In the genomic region with DNA sequence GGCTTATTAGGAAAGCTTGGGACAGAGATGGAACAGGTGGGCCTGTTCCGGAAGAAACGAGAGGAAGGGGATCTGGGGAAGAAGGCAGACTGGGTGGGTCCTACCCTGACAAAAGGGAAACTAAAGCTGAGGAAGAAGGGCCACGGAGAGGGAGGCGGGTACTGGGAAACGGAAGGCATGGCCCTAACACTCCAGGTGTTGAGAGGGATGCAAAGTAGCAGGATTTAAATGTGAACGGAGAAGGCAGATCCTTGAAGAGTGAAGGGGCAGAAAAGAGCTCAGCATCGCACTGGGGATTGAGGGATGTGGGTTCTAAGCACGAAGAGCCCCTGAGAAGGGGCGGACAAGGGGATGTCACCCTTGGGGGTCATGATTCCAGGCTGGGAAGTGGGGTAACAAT, we compare ENCODE assay signal across 8 cellular contexts. TPM values are rescaled to one million over a fixed set of nuclear protein-coding genes. Genes with fewer than 3 reads are reported as not detected.
DNase-seq lines count a peak whose midpoint lies in the region; ATAC-seq, FAIRE-seq and TF ChIP-seq lines count a peak whose summit lies in the region.

No MANE protein-coding gene starts in this region.

- H2BK15ac ChIP-seq in mesenchymal stem cell (ENCODE audit: low read depth, poor library complexity, severe bottlenecking): no peak overlapping the region

- SMC1A ChIA-PET in GM12878 (lab: Charles Lee; ENCODE audit: uncharacterized antibody, unreplicated experiment): interaction anchor here (0.7 to 2.5 kb wide), 5 partner anchors 12 to 951 kb away, joined by 3 to 11 read pairs (median 3); no protein-coding TSS in a partner anchor

- no peaks in the 10 kb centered on the region for H3K27me3 ChIP-seq in BLaER1 treated with 17β-estradiol and CSF1 and Interleukin-3, amounts not matched to agents 10 nM and 100 nM
- no peaks in the 10 kb centered on the region for H3K27me3 ChIP-seq in HL-60 (ENCODE audit: insufficient read depth, poor library complexity, severe bottlenecking)
- H3K27me3 ChIP-seq in GM12878 (replicated peaks in 1 of 2; ENCODE audit: control insufficient read depth in 2 of 2, insufficient read depth in 2 of 2, low read length in 1 of 2): no peaks in the 10 kb centered on the region
- no peaks in the 10 kb centered on the region for H3K27me3 ChIP-seq in mesenchymal stem cell (ENCODE audit: control insufficient read depth in 1 of 2, insufficient read depth in 1 of 2, low read length in 2 of 2)

- no peak overlapping the region for H2BK12ac ChIP-seq in mesenchymal stem cell (ENCODE audit: low read length in 2 of 2)

- RAD21 ChIA-PET in GM12878 (lab: Charles Lee; ENCODE audit: unreplicated experiment): interaction anchor here (1.8 kb wide), 1 partner anchor 87 kb away, joined by 7 read pairs; no protein-coding TSS in a partner anchor

- H2AFZ ChIP-seq in GM12878 (ENCODE audit: control insufficient read depth, low read depth, low read length) (peak overlapping the region; percentile 57), mesenchymal stem cell (ENCODE audit: low read depth, low read length) (peak overlapping the region; percentile 78)

- peaks cover 0 to 25% (median 8%) of the 10 kb centered on the region in 11 experiments; a peak in 10 of 22 replicates for H4K20me1 ChIP-seq in BLaER1 treated with 17β-estradiol and CSF1 and Interleukin-3, amounts not matched to agents 10 nM and 100 nM
- H4K20me1 ChIP-seq in GM12878 (ENCODE audit: control insufficient read depth, insufficient read depth): no peaks in the 10 kb centered on the region

- H3K4me3 ChIP-seq in BLaER1 treated with 17β-estradiol and CSF1 and Interleukin-3, amounts not matched to agents 10 nM and 100 nM: peak overlapping the region; percentile 75 to 95 (median 86)
- H3K4me3 ChIP-seq in HL-60 (replicated peaks; ENCODE audit: insufficient read depth, low read length): peak overlapping the region; percentile 93
- peak overlapping the region; percentile 95 for H3K4me3 ChIP-seq in GM12878
- peak overlapping the region; percentile 89 to 97 for H3K4me3 ChIP-seq in mesenchymal stem cell (ENCODE audit: insufficient read depth in 1 of 2, low read depth in 1 of 2, low read length in 2 of 2)

- H3K4me1 ChIP-seq in BLaER1 treated with 17β-estradiol and CSF1 and Interleukin-3, amounts not matched to agents 10 nM and 100 nM: peaks cover 52 to 69% (median 66%) of the 10 kb centered on the region in 10 experiments
- peaks cover 21% of the 10 kb centered on the region for H3K4me1 ChIP-seq in GM12878 (ENCODE audit: control insufficient read depth, insufficient read depth, low read length)
- peaks cover 7% of the 10 kb centered on the region for H3K4me1 ChIP-seq in mesenchymal stem cell (ENCODE audit: control insufficient read depth, insufficient read depth, low read depth, low read length)

- H3K36me3 ChIP-seq in BLaER1 treated with 17β-estradiol and CSF1 and Interleukin-3, amounts not matched to agents 10 nM and 100 nM: peaks cover 0 to 21% (median 8%) of the 10 kb centered on the region in 11 experiments; a peak in 12 of 22 replicates
- no peaks in the 10 kb centered on the region; a peak in 1 of 4 replicates for H3K36me3 ChIP-seq in GM12878 (ENCODE audit: control insufficient read depth in 2 of 2, insufficient read depth in 2 of 2, low read length in 1 of 2)
- H3K36me3 ChIP-seq in mesenchymal stem cell (ENCODE audit: control insufficient read depth in 1 of 2, insufficient read depth in 2 of 2, low read depth in 1 of 2, low read length in 2 of 2): peaks cover 0 to 3% of the 10 kb centered on the region in 2 experiments

- intact Hi-C loops in GM12878 (cut with micrococcal nuclease; ENCODE audit: unreplicated experiment): loop anchor here (5.0 kb wide), 1 partner anchor 176 kb away; no protein-coding TSS in a partner anchor

- DNase-seq in HL-60 (ENCODE audit: low read depth in 1 of 2, low spot score in 1 of 2) (no peak), GM12878 (ENCODE audit: low read depth, low spot score) (no peak), mesenchymal stem cell (no peak), KG1 (lab: John Stamatoyannopoulos, UW) (no peak), NCI-H1694 treated with DMSO at 0.1 percent for 48 hours (lab: John Stamatoyannopoulos, UW) (no peak), NCI-H524 treated with DMSO at 0.1 percent for 48 hours (lab: John Stamatoyannopoulos, UW) (no peak), SW 1271 (lab: John Stamatoyannopoulos, UW) (no peak)

- no peak overlapping the region for H4K8ac ChIP-seq in mesenchymal stem cell (ENCODE audit: low read length)

- peak overlapping the region; percentile 86 to 100 (median 99) for H3K4me2 ChIP-seq in BLaER1 treated with 17β-estradiol and CSF1 and Interleukin-3, amounts not matched to agents 10 nM and 100 nM
- H3K4me2 ChIP-seq in GM12878 (ENCODE audit: control insufficient read depth, insufficient read depth): peak overlapping the region; percentile 52
- peak overlapping the region; percentile 97 for H3K4me2 ChIP-seq in mesenchymal stem cell (ENCODE audit: low read length, poor library complexity, severe bottlenecking)

- H3K18ac ChIP-seq in mesenchymal stem cell (ENCODE audit: low read depth in 1 of 2, low read length in 2 of 2): no peak overlapping the region

- no peak for ATAC-seq in GM12878

- POLR2A ChIA-PET in GM12878 (lab: Charles Lee): no interaction called here

- no peak overlapping the region for H2BK120ac ChIP-seq in mesenchymal stem cell (ENCODE audit: low read depth, low read length)

- no peak overlapping the region for H3K23ac ChIP-seq in mesenchymal stem cell (ENCODE audit: low read length in 2 of 2)

- no peak overlapping the region for H2AK5ac ChIP-seq in mesenchymal stem cell (ENCODE audit: low read length, severe bottlenecking)

- no peak for TF ChIP-seq EP300 in GM12878 (IDR thresholded peaks at IDR 0.05; ENCODE audit: borderline replicate concordance in 1 of 2, control insufficient read depth in 1 of 2, low read depth in 2 of 2, low read length in 2 of 2)

- no peak for FAIRE-seq in GM12878 (lab: Jason Lieb, UNC)

- peak overlapping the region in 1 of 2 experiments; percentile 32 for H3K4ac ChIP-seq in mesenchymal stem cell (ENCODE audit: low read depth in 1 of 2, low read length in 2 of 2)

- no peak for TF ChIP-seq RAD21 in GM12878 (IDR thresholded peaks at IDR 0.05; ENCODE audit: insufficient read depth, low read depth, low read length)

- H3K79me1 ChIP-seq in mesenchymal stem cell (replicated peaks; ENCODE audit: low read length, poor library complexity, severe bottlenecking): peaks cover 28% of the 10 kb centered on the region

- CTCF ChIA-PET in GM12878 (lab: Yijun Ruan, JAX): interaction anchor here (0.6 to 1.5 kb wide), 5 partner anchors 11 to 58 kb away, joined by 3 read pairs; no protein-coding TSS in a partner anchor

- no peak overlapping the region for H3K14ac ChIP-seq in mesenchymal stem cell (ENCODE audit: low read length in 2 of 2)

- BruUV-seq in GM12878 (replicated peaks; lab: Mats Ljungman, UMichigan): no TSS peak

- H3K79me2 ChIP-seq in GM12878 (ENCODE audit: control insufficient read depth, insufficient read depth, low read length): peaks cover 36% of the 10 kb centered on the region

- no peak for TF ChIP-seq POLR2A in GM12878 (IDR thresholded peaks at IDR 0.05; ENCODE audit: low read depth, low read length)

- H3K9ac ChIP-seq in BLaER1 treated with 17β-estradiol and CSF1 and Interleukin-3, amounts not matched to agents 10 nM and 100 nM: peak overlapping the region; percentile 77 to 89 (median 84)
- H3K9ac ChIP-seq in GM12878 (ENCODE audit: control insufficient read depth, insufficient read depth, low read length) (peak overlapping the region; percentile 35), mesenchymal stem cell (ENCODE audit: low read length) (peak overlapping the region; percentile 90)

- in situ Hi-C loops in GM12878 (cut with MboI): no loop called here

- H3K9me3 ChIP-seq in BLaER1 treated with 17β-estradiol and CSF1 and Interleukin-3, amounts not matched to agents 10 nM and 100 nM (replicated peaks in 1 of 11): no peaks in the 10 kb centered on the region
- no peaks in the 10 kb centered on the region for H3K9me3 ChIP-seq in GM12878 (replicated peaks; ENCODE audit: control insufficient read depth, insufficient read depth, low read length)
- no peaks in the 10 kb centered on the region for H3K9me3 ChIP-seq in mesenchymal stem cell (ENCODE audit: control insufficient read depth, low read length)

- WGBS in GM12878 (ENCODE audit: insufficient coverage, insufficient replicate concordance, low lambda C conversion rate, missing lambda C conversion rate): 7% methylated on average over 9 of the region's 9 CpGs
- WGBS in mesenchymal stem cell: 13% methylated on average over 9 of the region's 9 CpGs

- H2BK5ac ChIP-seq in mesenchymal stem cell (ENCODE audit: low read depth, low read length, poor library complexity, severe bottlenecking): no peak overlapping the region

- no peak for TF ChIP-seq CTCF in HL-60 (IDR thresholded peaks at IDR 0.05; ENCODE audit: insufficient read depth, low read length)
- no peak for TF ChIP-seq CTCF in GM12878 (IDR thresholded peaks at IDR 0.05 in 2 of 3, conservative IDR thresholded peaks at IDR 0.05 in 1 of 3; ENCODE audit: control insufficient read depth in 2 of 3, extremely low read depth in 1 of 3, insufficient read depth in 1 of 3, low read depth in 3 of 3, low read length in 3 of 3)

- peak overlapping the region; percentile 16 to 84 (median 76); a peak in 21 of 22 replicates for H3K27ac ChIP-seq in BLaER1 treated with 17β-estradiol and CSF1 and Interleukin-3, amounts not matched to agents 10 nM and 100 nM
- H3K27ac ChIP-seq in HL-60 (replicated peaks): peak overlapping the region; percentile 35; the same call in 1 of the 2 replicates
- peak overlapping the region; percentile 40 for H3K27ac ChIP-seq in GM12878 (ENCODE audit: control insufficient read depth, insufficient read depth)
- H3K27ac ChIP-seq in mesenchymal stem cell (ENCODE audit: low read length, poor library complexity, severe bottlenecking): no peak overlapping the region

- no peak overlapping the region for H4K91ac ChIP-seq in mesenchymal stem cell (ENCODE audit: low read length)

RNA-seq across cellular contexts. Expression of a gene that starts 0.7 kb away (rescaled TPM):
- total RNA-seq in GM12878 (2013; cell fraction: nucleolus; rRNA removed): 31.6 and 36.6 TPM in 2 replicates
- total RNA-seq in GM12878 (2014; rRNA removed) (10.9 and 11.1 TPM in 2 replicates), GM12878 (2014; rRNA removed; fragmentation: Illumina TruSeq; extraction: Trizol) (9.3 and 9.4 TPM in 2 replicates), GM12878 (2021) (19.1 and 20.9 TPM in 2 replicates)
- polyA plus RNA-seq in GM12878 (2011; ENCODE audit: low read depth): 3.3 TPM
- polyA plus RNA-seq in GM12878 (2011; rRNA removed) (7.3 and 11.7 TPM in 2 replicates), GM12878 (2014; fragmentation: Illumina TruSeq; extraction: Trizol) (17.4 and 22.4 TPM in 2 replicates), GM12878 (2014; fragmentation: Nextera tagmentation; extraction: Ambion mirVana) (under 1 TPM; 0.24 to 0.68 TPM), GM12878 (2014; rRNA removed) (21.8 and 24.1 TPM in 2 replicates), GM12878 (2016; fragmentation: Nextera tagmentation; extraction: Ambion mirVana) (10 to 100 TPM; 20.7 to 21.1 TPM)
- 25.2 and 28.3 TPM in 2 replicates for polyA plus RNA-seq in GM12878 (2011; cell fraction: cytosol; rRNA removed)
- polyA plus RNA-seq in GM12878 (2011; cell fraction: nucleus; rRNA removed): 80.8 and 85.9 TPM in 2 replicates
- 4.5 and 7.7 TPM in 2 replicates for polyA plus RNA-seq in GM12878 (2012)
- polyA minus RNA-seq in GM12878 (2011; rRNA and poly(A)+ RNA removed): 12.7 and 16.3 TPM in 2 replicates
- polyA minus RNA-seq in GM12878 (2011; cell fraction: cytosol; rRNA and poly(A)+ RNA removed): 7.9 and 9.8 TPM in 2 replicates
- 12.1 and 23.2 TPM in 2 replicates for polyA minus RNA-seq in GM12878 (2011; cell fraction: nucleus; rRNA and poly(A)+ RNA removed)
- polyA plus RNA-seq in mesenchymal stem cell (2013, experiment 1 of 2): 17.9 TPM
- 16.0 TPM for polyA plus RNA-seq in mesenchymal stem cell (2013, experiment 2 of 2)

Comparison
In these comparisons a context has a peak if more than half of its experiments do, and no peak if none do; other contexts are left out.
1. H3K9ac ChIP-seq: peak in every context shown above with its lines; median percentile 90 in mesenchymal stem cell; 84 in BLaER1 treated with 17β-estradiol and CSF1 and Interleukin-3, amounts not matched to agents 10 nM and 100 nM; 35 in GM12878.